8 cellular contexts compared by ENCODE assay signal in the genomic region with DNA sequence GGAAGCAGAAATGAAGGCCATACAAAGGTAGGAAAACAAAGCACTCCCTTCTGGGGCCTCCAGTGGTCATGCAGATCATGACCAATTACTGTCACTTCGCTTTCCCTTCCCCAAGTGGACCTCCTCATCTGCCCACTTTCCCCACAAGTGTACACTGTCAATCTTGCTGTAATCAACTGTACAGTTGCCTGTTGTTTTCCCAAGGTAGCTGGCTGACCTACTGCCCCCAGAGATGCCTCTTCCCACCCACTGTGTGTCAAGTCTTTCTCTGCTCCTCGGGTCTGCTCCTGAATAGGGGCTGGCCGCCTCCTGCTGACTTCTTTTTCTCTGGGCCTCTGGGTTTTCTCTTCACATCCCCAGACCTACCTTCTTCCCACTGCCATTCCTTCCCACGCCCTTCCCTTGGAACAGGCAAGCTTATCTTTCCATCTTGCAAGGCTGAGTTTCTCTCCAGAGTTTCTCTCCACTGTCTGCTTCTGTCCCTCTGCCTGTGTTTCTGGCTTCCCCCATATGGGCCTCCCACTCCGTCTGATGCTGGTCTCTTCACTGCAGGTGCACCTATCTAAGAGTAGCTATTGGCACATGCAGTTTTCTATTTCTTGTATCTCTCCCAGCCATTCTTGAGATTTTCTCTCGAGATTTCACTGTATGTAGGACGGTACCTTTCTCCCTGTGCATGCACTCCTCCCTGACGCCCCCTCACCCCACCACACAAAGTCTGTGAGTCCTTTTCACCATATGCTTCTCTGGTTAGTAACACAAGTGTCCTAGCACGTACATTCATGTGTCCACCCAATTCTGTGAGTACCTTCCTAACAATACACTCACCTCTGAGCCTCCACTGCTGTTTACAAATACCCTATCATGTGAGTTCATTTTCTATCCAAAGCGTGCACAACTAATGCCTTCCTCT. TPM values are rescaled to one million over a fixed set of nuclear protein-coding genes. Genes with fewer than 3 reads are reported as not detected.
A peak's percentile ranks its signal among the peaks of the same experiment; 100 is the strongest.
DNase-seq lines count a peak whose midpoint lies in the region; ATAC-seq, FAIRE-seq and TF ChIP-seq lines count a peak whose summit lies in the region.

No MANE protein-coding gene starts in this region.

- no peak for TF ChIP-seq POLR2A in H1 (IDR thresholded peaks at IDR 0.05; ENCODE audit: control extremely low read depth in 1 of 2, low read depth in 2 of 2, low read length in 2 of 2)

- no peak overlapping the region for H4K8ac ChIP-seq in H1 (ENCODE audit: extremely low read depth, insufficient read depth, low read length)

- H3K79me1 ChIP-seq in H1 (ENCODE audit: low read depth, low read length): peaks cover 3% of the 10 kb centered on the region; the same call in 1 of the 2 replicates

- CTCF ChIA-PET in H1 (lab: Charles Lee; ENCODE audit: partially characterized antibody): interaction anchor here (0.8 to 5.9 kb wide), 13 partner anchors 9 to 642 kb away, joined by 3 to 38 read pairs (median 4); no protein-coding TSS in a partner anchor

- H4K5ac ChIP-seq in H1 (ENCODE audit: insufficient read length, low read depth, low read length): no peak overlapping the region

- peaks cover 0 to 2% (median 0%) of the 10 kb centered on the region in 5 donors for H3K27me3 Mint-ChIP-seq in naive thymus-derived CD8-positive, alpha-beta T cell

- H3K23ac ChIP-seq in H1 (ENCODE audit: insufficient read length): no peak overlapping the region

- peaks cover 0 to 24% (median 0%) of the 10 kb centered on the region in 11 experiments; a peak in 5 of 22 replicates for H3K36me3 ChIP-seq in BLaER1 treated with 17β-estradiol and CSF1 and Interleukin-3, amounts not matched to agents 10 nM and 100 nM
- no peaks in the 10 kb centered on the region for H3K36me3 ChIP-seq in H1 (ENCODE audit: control insufficient read depth in 2 of 4, insufficient read depth in 4 of 4, low read length in 3 of 4)

- H3K4ac ChIP-seq in H1 (replicated peaks; ENCODE audit: insufficient read length, low read depth, low read length): no peak overlapping the region

- H3K27ac Mint-ChIP-seq in naive thymus-derived CD8-positive, alpha-beta T cell: peak overlapping the region in 4 of 10 donors; percentile 25 to 100 (median 77)

- peaks cover 32 to 50% (median 37%) of the 10 kb centered on the region in 4 donors for H3K4me1 Mint-ChIP-seq in naive thymus-derived CD8-positive, alpha-beta T cell

- no peak overlapping the region for H2BK5ac ChIP-seq in H1 (ENCODE audit: low read depth, low read length)

- H3K9ac ChIP-seq in BLaER1 treated with 17β-estradiol and CSF1 and Interleukin-3, amounts not matched to agents 10 nM and 100 nM: peak overlapping the region in 8 of 11 experiments; percentile 88 to 98 (median 96); a peak in 14 of 22 replicates
- H3K9ac ChIP-seq in H1 (replicated peaks in 1 of 4; ENCODE audit: extremely low read depth in 1 of 4, low read depth in 3 of 4, low read length in 3 of 4): no peak overlapping the region

- H3K14ac ChIP-seq in H1 (ENCODE audit: insufficient read length): no peak overlapping the region

- H3K23me2 ChIP-seq in H1 (ENCODE audit: low read depth, low read length): peaks cover 17% of the 10 kb centered on the region

- no peaks in the 10 kb centered on the region for H3K9me3 Mint-ChIP-seq in naive thymus-derived CD8-positive, alpha-beta T cell

- peaks cover 52 to 68% (median 66%) of the 10 kb centered on the region in 11 experiments for H4K20me1 ChIP-seq in BLaER1 treated with 17β-estradiol and CSF1 and Interleukin-3, amounts not matched to agents 10 nM and 100 nM
- H4K20me1 ChIP-seq in H1 (replicated peaks in 1 of 2; ENCODE audit: control insufficient read depth in 1 of 2, insufficient read depth in 2 of 2, low read length in 2 of 2): peaks cover 13 to 14% of the 10 kb centered on the region in 2 experiments

- H2BK20ac ChIP-seq in H1 (ENCODE audit: low read length): peak overlapping the region; percentile 67; the same call in 1 of the 2 replicates

- H4K91ac ChIP-seq in H1 (replicated peaks; ENCODE audit: insufficient read length, low read length): no peak overlapping the region

- 60% methylated on average over 10 of the region's 10 CpGs; no CpG with 5 or more reads in 1 of the 2 experiments for WGBS in H1 (ENCODE audit: extremely low coverage in 1 of 2, insufficient coverage in 1 of 2, insufficient read length in 1 of 2, insufficient replicate concordance in 2 of 2, low coverage in 1 of 2, low lambda C conversion rate in 2 of 2, missing lambda C conversion rate in 1 of 2), 2 experiments

- peak overlapping the region in 9 of 10 experiments; percentile 77 to 95 (median 91); a peak in 18 of 20 replicates for H3K4me3 ChIP-seq in BLaER1 treated with 17β-estradiol and CSF1 and Interleukin-3, amounts not matched to agents 10 nM and 100 nM
- H3K4me3 ChIP-seq in H1 (ENCODE audit: extremely low read depth in 1 of 4, insufficient read depth in 2 of 4, low read depth in 3 of 4, low read length in 4 of 4): peak overlapping the region; percentile 20 to 91 (median 82); a peak in 5 of 8 replicates

- peaks cover 0 to 29% (median 20%) of the 10 kb centered on the region in 11 experiments; a peak in 15 of 22 replicates for H3K27me3 ChIP-seq in BLaER1 treated with 17β-estradiol and CSF1 and Interleukin-3, amounts not matched to agents 10 nM and 100 nM
- peaks cover 0 to 12% (median 9%) of the 10 kb centered on the region in 4 experiments; a peak in 5 of 7 replicates for H3K27me3 ChIP-seq in H1 (replicated peaks in 1 of 4; ENCODE audit: control insufficient read depth in 3 of 4, extremely low read depth in 1 of 4, insufficient read depth in 3 of 4, low read length in 3 of 4)

- H3K9me3 ChIP-seq in BLaER1 treated with 17β-estradiol and CSF1 and Interleukin-3, amounts not matched to agents 10 nM and 100 nM (replicated peaks in 1 of 11): no peaks in the 10 kb centered on the region
- no peaks in the 10 kb centered on the region for H3K9me3 ChIP-seq in H1 (ENCODE audit: insufficient read depth in 2 of 2, low read depth in 1 of 2, low read length in 1 of 2)

- no peaks in the 10 kb centered on the region for H3K36me3 Mint-ChIP-seq in naive thymus-derived CD8-positive, alpha-beta T cell

- H3K4me2 ChIP-seq in BLaER1 treated with 17β-estradiol and CSF1 and Interleukin-3, amounts not matched to agents 10 nM and 100 nM: peak overlapping the region; percentile 85 to 98 (median 95)
- H3K4me2 ChIP-seq in H1 (ENCODE audit: insufficient read depth in 1 of 2, low read depth in 2 of 2, low read length in 2 of 2): peak overlapping the region; percentile 94

- peak overlapping the region in 1 of 11 experiments; percentile 98; a peak in 3 of 22 replicates for H3K27ac ChIP-seq in BLaER1 treated with 17β-estradiol and CSF1 and Interleukin-3, amounts not matched to agents 10 nM and 100 nM
- H3K27ac ChIP-seq in H1 (ENCODE audit: low read depth, low read length): no peak overlapping the region

- peak overlapping the region; percentile 21 to 98 (median 95) for H3K4me3 Mint-ChIP-seq in naive thymus-derived CD8-positive, alpha-beta T cell

- H3K18ac ChIP-seq in H1 (ENCODE audit: extremely low read depth, low read length): no peak overlapping the region

- H2BK15ac ChIP-seq in H1 (ENCODE audit: low read length): 0 out of 2 replicates have a peak overlapping the region, but pooled peaks have one; percentile 53

- peak; percentile 56 for DNase-seq in LHCN-M2 (ENCODE audit: low read depth)
- DNase-seq in H1 (ENCODE audit: low read depth in 1 of 2, low spot score in 2 of 2): no peak
- DNase-seq in naive thymus-derived CD8-positive, alpha-beta T cell: peak in 1 of 10 donors; percentile 4
- DNase-seq in NCI-H2171 (lab: John Stamatoyannopoulos, UW): no peak
- no peak for DNase-seq in activated CD4-positive, alpha-beta T cell treated with anti-CD3 and anti-CD28 coated beads, Interleukin-2, amount 50 U/mL, for 48 hours

- no peak for TF ChIP-seq CTCF in H1 (IDR thresholded peaks at IDR 0.05; ENCODE audit: control extremely low read depth in 1 of 3, insufficient read depth in 1 of 3, low read depth in 1 of 3, low read length in 3 of 3)

- 0 out of 4 replicates have a peak, but pooled peaks of 1 of the 2 experiments have one; percentile 12 for TF ChIP-seq RAD21 in H1 (IDR thresholded peaks at IDR 0.05 in 1 of 2, conservative IDR thresholded peaks at IDR 0.05 in 1 of 2; ENCODE audit: low read depth in 2 of 2, low read length in 2 of 2)

- no peak for TF ChIP-seq EP300 in H1 (IDR thresholded peaks at IDR 0.05; ENCODE audit: borderline replicate concordance in 1 of 2, low read depth in 2 of 2, low read length in 2 of 2)

- peaks cover 5 to 54% of the 10 kb centered on the region in 2 experiments; a peak in 3 of 4 replicates for H3K79me2 ChIP-seq in H1 (ENCODE audit: control insufficient read depth in 1 of 2, insufficient read depth in 2 of 2, low read length in 2 of 2)

- H3K4me1 ChIP-seq in BLaER1 treated with 17β-estradiol and CSF1 and Interleukin-3, amounts not matched to agents 10 nM and 100 nM: peaks cover 9 to 66% (median 48%) of the 10 kb centered on the region in 10 experiments; a peak in 18 of 20 replicates
- peaks cover 13 to 27% (median 18%) of the 10 kb centered on the region in 4 experiments; a peak in 6 of 7 replicates for H3K4me1 ChIP-seq in H1 (replicated peaks in 1 of 4; ENCODE audit: control insufficient read depth in 3 of 4, insufficient read depth in 4 of 4, low read length in 3 of 4)

- H2AK5ac ChIP-seq in H1 (ENCODE audit: low read depth, low read length): 0 out of 2 replicates have a peak overlapping the region, but pooled peaks have one; percentile 18

- H2AFZ ChIP-seq in H1 (ENCODE audit: low read length): no peak overlapping the region

- peak overlapping the region; percentile 32 for H3K56ac ChIP-seq in H1 (replicated peaks; ENCODE audit: insufficient read length, low read depth, low read length)

- ATAC-seq in naive thymus-derived CD8-positive, alpha-beta T cell: no peak
- ATAC-seq in esophagus mucosa (no peak), GM19467 (IDR thresholded peaks at IDR 0.05; ENCODE audit: unreplicated experiment) (no peak)

- no peak overlapping the region; the same call in 1 of the 2 replicates for H2BK12ac ChIP-seq in H1 (ENCODE audit: low read depth, low read length)

- no peak for FAIRE-seq in H1 (lab: Jason Lieb, UNC)

- no peak overlapping the region for H2BK120ac ChIP-seq in H1 (replicated peaks; ENCODE audit: low read depth, low read length)

- POLR2A ChIA-PET in H1 (lab: Charles Lee; ENCODE audit: partially characterized antibody): interaction anchor here (0.6 to 1.9 kb wide), 7 partner anchors 9 to 560 kb away, joined by 3 to 5 read pairs (median 5); no protein-coding TSS in a partner anchor
- POLR2A ChIA-PET in naive thymus-derived CD8-positive, alpha-beta T cell (lab: Charles Lee): no interaction called here

RNA-seq across cellular contexts. Expression of a gene that starts 2.3 kb away (rescaled TPM):
- total RNA-seq in LHCN-M2 (2014; rRNA removed): 76.3 and 84.1 TPM in 2 replicates
- 38.7 TPM for polyA plus RNA-seq in LHCN-M2 (2012)
- 21.7 and 29.4 TPM in 2 replicates for total RNA-seq in H1 (2021; fragmentation: NEBNext Ultra II Directional; extraction: Animal tissue kit (Norgen Biotek cat#: 25700))
- 4.0 and 6.3 TPM in 2 replicates for polyA plus RNA-seq in H1 (2011; rRNA removed)
- 7.1 TPM for polyA plus RNA-seq in H1 (2011; cell fraction: cytosol; rRNA removed)
- 13.8 TPM for polyA plus RNA-seq in H1 (2011; cell fraction: nucleus; rRNA removed)
- 7.5 to 11.3 TPM (median 7.8 TPM) in 4 replicates for polyA plus RNA-seq in H1 (2012, experiment 1 of 2)
- 1.0 TPM for polyA plus RNA-seq in H1 (2012, experiment 2 of 2)
- polyA plus RNA-seq in H1 (2013, experiment 1 of 2): 16.5 TPM
- 14.7 TPM for polyA plus RNA-seq in H1 (2013, experiment 2 of 2)
- 23.0 and 24.2 TPM in 2 replicates for polyA minus RNA-seq in H1 (2011; rRNA and poly(A)+ RNA removed)
- 12.3 TPM for polyA minus RNA-seq in H1 (2011; cell fraction: cytosol; rRNA and poly(A)+ RNA removed)
- polyA minus RNA-seq in H1 (2011; cell fraction: nucleus; rRNA and poly(A)+ RNA removed): 79.7 TPM
- total RNA-seq in naive thymus-derived CD8-positive, alpha-beta T cell: 10 to 100 TPM; 13.0 to 13.8 TPM
- polyA plus RNA-seq in naive thymus-derived CD8-positive, alpha-beta T cell: 1 to 10 TPM; 1.8 to 3.1 (median 1.9) TPM
- 181 TPM for total RNA-seq in esophagus mucosa

Comparison
In these comparisons a context has a peak if more than half of its experiments do, and no peak if none do; other contexts are left out.
1. H3K9ac ChIP-seq: peak in BLaER1 treated with 17β-estradiol and CSF1 and Interleukin-3, amounts not matched to agents 10 nM and 100 nM (8 of 11); none in H1 (0 of 4).